Comparison of ENCODE assay signal across 26 cellular contexts in the genomic region with DNA sequence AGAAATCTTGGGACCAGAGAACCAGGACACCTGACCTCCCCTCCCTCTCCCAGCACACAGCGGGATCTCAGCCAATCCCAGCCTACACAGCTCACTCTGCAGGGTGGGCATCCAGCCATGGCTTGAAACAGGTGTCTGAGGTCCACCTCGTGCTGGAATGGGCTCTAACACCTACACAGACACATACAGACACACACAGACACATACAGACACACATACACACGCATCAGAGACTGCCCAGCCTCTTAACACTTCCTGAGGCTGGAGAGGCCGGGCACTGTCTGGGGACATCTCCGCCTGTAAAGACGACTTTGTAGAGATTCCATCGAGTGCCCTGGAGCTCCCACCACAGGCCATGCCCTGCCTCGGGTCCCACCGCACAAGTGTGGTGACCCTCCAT. TPM values are rescaled to one million over a fixed set of nuclear protein-coding genes. Genes with fewer than 3 reads are reported as not detected.
DNase-seq lines count a peak whose midpoint lies in the region; ATAC-seq, FAIRE-seq and TF ChIP-seq lines count a peak whose summit lies in the region.
"Had no signal": no experiment of that assay in that cellular context is flagged by ENCODE, and none has a peak within 500 bp of the region (broad histone marks: within the 10 kb centered on the region; RNA-seq: fewer than 3 reads in every experiment).

No MANE protein-coding gene starts in this region.

- ATAC-seq in Right ventricle myocardium inferior = no peak
- ATAC-seq in HG02678 (IDR thresholded peaks at IDR 0.05; ENCODE audit: unreplicated experiment) = no peak
- ATAC-seq: GM23338, HCT116 had no signal

- H3K23me2 ChIP-seq in H1 (ENCODE audit: low read depth, low read length) = peaks cover 11% of the 10 kb centered on the region; the same call in 1 of the 2 replicates

- H3K4me2 ChIP-seq in H1 (ENCODE audit: insufficient read depth in 1 of 2, low read depth in 2 of 2, low read length in 2 of 2) = no peak overlapping the region
- H3K4me2 ChIP-seq: GM23338, PC-9 had no signal

- peaks cover 0 to 19% (median 13%) of the 10 kb centered on the region in 4 experiments; a peak in 6 of 7 replicates for H3K4me1 ChIP-seq in H1 (replicated peaks in 1 of 4; ENCODE audit: control insufficient read depth in 3 of 4, insufficient read depth in 4 of 4, low read length in 3 of 4)

- no peak for TF ChIP-seq RAD21 in H1 (IDR thresholded peaks at IDR 0.05 in 1 of 2, conservative IDR thresholded peaks at IDR 0.05 in 1 of 2; ENCODE audit: low read depth in 2 of 2, low read length in 2 of 2)

- no peak for TF ChIP-seq POLR2A in H1 (IDR thresholded peaks at IDR 0.05; ENCODE audit: control extremely low read depth in 1 of 2, low read depth in 2 of 2, low read length in 2 of 2)

- no peak for TF ChIP-seq EP300 in H1 (IDR thresholded peaks at IDR 0.05; ENCODE audit: borderline replicate concordance in 1 of 2, low read depth in 2 of 2, low read length in 2 of 2)

- H3K14ac ChIP-seq in H1 (ENCODE audit: insufficient read length) = no peak overlapping the region

- H3K79me2 ChIP-seq in H1 (ENCODE audit: control insufficient read depth in 1 of 2, insufficient read depth in 2 of 2, low read length in 2 of 2) = peaks cover 0 to 15% of the 10 kb centered on the region in 2 experiments; a peak in 1 of 4 replicates

- POLR2A ChIA-PET in H1 (lab: Charles Lee; ENCODE audit: partially characterized antibody) = interaction anchor here (0.6 to 18.1 kb wide), 9 partner anchors 8 to 100 kb away, joined by 3 to 324 read pairs (median 6); partner anchors contain the start of gene ZNHIT2

- no peak overlapping the region for H2BK20ac ChIP-seq in H1 (ENCODE audit: low read length)

- FAIRE-seq in H1 (lab: Jason Lieb, UNC) = no peak
- FAIRE-seq: GM18507 had no signal

- H2BK5ac ChIP-seq in H1 (ENCODE audit: low read depth, low read length) = no peak overlapping the region; the same call in 1 of the 2 replicates

- no peak overlapping the region for H4K8ac ChIP-seq in H1 (ENCODE audit: extremely low read depth, insufficient read depth, low read length)

- 93% methylated on average over 9 of the region's 9 CpGs; no CpG with 5 or more reads in 1 of the 2 experiments for WGBS in H1 (ENCODE audit: extremely low coverage in 1 of 2, insufficient coverage in 1 of 2, insufficient read length in 1 of 2, insufficient replicate concordance in 2 of 2, low coverage in 1 of 2, low lambda C conversion rate in 2 of 2, missing lambda C conversion rate in 1 of 2), 2 experiments

- no peak overlapping the region; the same call in 1 of the 2 replicates for H2BK15ac ChIP-seq in H1 (ENCODE audit: low read length)

- H3K4me3 ChIP-seq in H1 (ENCODE audit: extremely low read depth in 1 of 4, insufficient read depth in 2 of 4, low read depth in 3 of 4, low read length in 4 of 4) = no peak overlapping the region
- H3K4me3 ChIP-seq: GM23338, MG63, PC-9, SJCRH30 had no signal

- H3K36me3 ChIP-seq in H1 (ENCODE audit: control insufficient read depth in 2 of 4, insufficient read depth in 4 of 4, low read length in 3 of 4) = peaks cover 0 to 5% (median 2%) of the 10 kb centered on the region in 4 experiments; a peak in 2 of 8 replicates
- H3K36me3 ChIP-seq: MG63, SJCRH30 had no signal

- H3K56ac ChIP-seq in H1 (replicated peaks; ENCODE audit: insufficient read length, low read depth, low read length) = no peak overlapping the region

- H4K5ac ChIP-seq in H1 (ENCODE audit: insufficient read length, low read depth, low read length) = no peak overlapping the region

- intact Hi-C loops in cardiac septum (cut with DNase I) (no loop called here), Right ventricle myocardium inferior (cut with DNase I) (no loop called here), posterior vena cava (cut with DNase I) (no loop called here)

- no peak overlapping the region for H2BK120ac ChIP-seq in H1 (replicated peaks; ENCODE audit: low read depth, low read length)

- TF ChIP-seq CTCF in H1 (IDR thresholded peaks at IDR 0.05; ENCODE audit: control extremely low read depth in 1 of 3, insufficient read depth in 1 of 3, low read depth in 1 of 3, low read length in 3 of 3) = no peak

- H3K18ac ChIP-seq in H1 (ENCODE audit: extremely low read depth, low read length) = no peak overlapping the region

- H3K27me3 ChIP-seq in H1 (replicated peaks in 1 of 4; ENCODE audit: control insufficient read depth in 3 of 4, extremely low read depth in 1 of 4, insufficient read depth in 3 of 4, low read length in 3 of 4) = no peaks in the 10 kb centered on the region
- H3K27me3 ChIP-seq: MG63, SJCRH30 had no signal

- H3K9ac ChIP-seq in H1 (replicated peaks in 1 of 4; ENCODE audit: extremely low read depth in 1 of 4, low read depth in 3 of 4, low read length in 3 of 4) = no peak overlapping the region

- H3K4ac ChIP-seq in H1 (replicated peaks; ENCODE audit: insufficient read length, low read depth, low read length) = no peak overlapping the region

- peaks cover 4% of the 10 kb centered on the region for H3K79me1 ChIP-seq in H1 (ENCODE audit: low read depth, low read length)

- H3K9me3 ChIP-seq in H1 (ENCODE audit: insufficient read depth in 2 of 2, low read depth in 1 of 2, low read length in 1 of 2) = no peaks in the 10 kb centered on the region
- H3K9me3 ChIP-seq: MG63, SJCRH30 had no signal

- no peak overlapping the region for H3K23ac ChIP-seq in H1 (ENCODE audit: insufficient read length)

- no peak overlapping the region for H4K91ac ChIP-seq in H1 (replicated peaks; ENCODE audit: insufficient read length, low read length)

- H2BK12ac ChIP-seq in H1 (ENCODE audit: low read depth, low read length) = no peak overlapping the region

- H3K27ac ChIP-seq in H1 (ENCODE audit: low read depth, low read length) = no peak overlapping the region; the same call in 1 of the 2 replicates
- H3K27ac ChIP-seq: PC-9, SJCRH30 had no signal

- peaks cover 0 to 3% of the 10 kb centered on the region in 2 experiments for H4K20me1 ChIP-seq in H1 (replicated peaks in 1 of 2; ENCODE audit: control insufficient read depth in 1 of 2, insufficient read depth in 2 of 2, low read length in 2 of 2)

- no peak overlapping the region for H2AFZ ChIP-seq in H1 (ENCODE audit: low read length)
- H2AFZ ChIP-seq: GM23338, PC-9 had no signal

- DNase-seq in cardiac septum (ENCODE audit: low spot score) (peak; percentile 44), Right ventricle myocardium inferior (ENCODE audit: missing footprints) (no peak), H1 (ENCODE audit: low read depth in 1 of 2, low spot score in 2 of 2) (no peak), posterior vena cava (ENCODE audit: low spot score) (peak; percentile 67), SIG-M5 treated with dmso at 0.1 percent for 504 hours (lab: John Stamatoyannopoulos, UW; ENCODE audit: unreplicated experiment) (no peak)
- no peak for DNase-seq in activated T-cell treated with anti-CD3 and anti-CD28 coated beads, Interleukin-2, amount 50 U/mL, for 48 hours
- DNase-seq: AML-193; C1 segment of cervical spinal cord; Calu3; CD8-positive, alpha-beta memory T cell; DMS153; Kasumi-1; MG63; NCI-H1417 treated with DMSO at 0.1 percent for 48 hours; NCI-H1930; NCI-H2227 treated with DMSO at 0.1 percent for 48 hours; NCI-H510A; NCI-H748 treated with DMSO at 0.1 percent for 48 hours; PC-9; SJCRH30 had no signal

- CTCF ChIA-PET in H1 (lab: Charles Lee; ENCODE audit: partially characterized antibody) = interaction anchor here (0.6 to 15.4 kb wide), 8 partner anchors 9 to 297 kb away, joined by 3 to 258 read pairs (median 4); a partner anchor contains a TSS

- peak overlapping the region; percentile 3; the same call in 1 of the 2 replicates for H2AK5ac ChIP-seq in H1 (ENCODE audit: low read depth, low read length)

TF ChIP-seq in H1, 55 proteins besides CTCF, POLR2A, EP300 and RAD21 (continues in another document):
- no peak for TF ChIP-seq MAX (IDR thresholded peaks at IDR 0.05)

RNA-seq across cellular contexts. Expression of gene CAPN1, which starts 36.7 kb away (rescaled TPM):
- total RNA-seq in cardiac septum (89.6 TPM), Right ventricle myocardium inferior (82.9 TPM), posterior vena cava (100 to 1,000 TPM; 142 to 144 TPM)
- 194 and 200 TPM in 2 replicates for total RNA-seq in H1 (2021; fragmentation: NEBNext Ultra II Directional; extraction: Animal tissue kit (Norgen Biotek cat#: 25700))
- polyA plus RNA-seq in H1 (2011; rRNA removed) = 233 and 337 TPM in 2 replicates
- 139 TPM for polyA plus RNA-seq in H1 (2011; cell fraction: cytosol; rRNA removed)
- polyA plus RNA-seq in H1 (2011; cell fraction: nucleus; rRNA removed) = 393 TPM
- 100.0 to 149 TPM (median 144 TPM) in 4 replicates for polyA plus RNA-seq in H1 (2012, experiment 1 of 2)
- polyA plus RNA-seq in H1 (2012, experiment 2 of 2) = 187 TPM
- 112 TPM for polyA plus RNA-seq in H1 (2013, experiment 1 of 2)
- 99.2 TPM for polyA plus RNA-seq in H1 (2013, experiment 2 of 2)
- polyA minus RNA-seq in H1 (2011; rRNA and poly(A)+ RNA removed) = 147 and 176 TPM in 2 replicates
- polyA minus RNA-seq in H1 (2011; cell fraction: cytosol; rRNA and poly(A)+ RNA removed) = 96.6 TPM
- 108 TPM for polyA minus RNA-seq in H1 (2011; cell fraction: nucleus; rRNA and poly(A)+ RNA removed)

RNA-seq across cellular contexts. Expression of gene POLA2, which starts 43.3 kb away (rescaled TPM):
- 3.5 TPM for total RNA-seq in cardiac septum
- 2.9 TPM for total RNA-seq in Right ventricle myocardium inferior
- total RNA-seq in H1 (2021; fragmentation: NEBNext Ultra II Directional; extraction: Animal tissue kit (Norgen Biotek cat#: 25700)) = 31.2 and 34.6 TPM in 2 replicates
- 48.1 and 55.9 TPM in 2 replicates for polyA plus RNA-seq in H1 (2011; rRNA removed)
- polyA plus RNA-seq in H1 (2011; cell fraction: cytosol; rRNA removed) = 49.0 TPM
- 52.8 TPM for polyA plus RNA-seq in H1 (2011; cell fraction: nucleus; rRNA removed)
- 28.2 to 35.6 TPM (median 32.2 TPM) in 4 replicates for polyA plus RNA-seq in H1 (2012, experiment 1 of 2)
- polyA plus RNA-seq in H1 (2012, experiment 2 of 2) = 17.1 TPM
- 13.1 TPM for polyA plus RNA-seq in H1 (2013, experiment 1 of 2)
- 10.8 TPM for polyA plus RNA-seq in H1 (2013, experiment 2 of 2)
- 95.6 and 117 TPM in 2 replicates for polyA minus RNA-seq in H1 (2011; rRNA and poly(A)+ RNA removed)
- polyA minus RNA-seq in H1 (2011; cell fraction: cytosol; rRNA and poly(A)+ RNA removed) = 36.3 TPM
- polyA minus RNA-seq in H1 (2011; cell fraction: nucleus; rRNA and poly(A)+ RNA removed) = 67.8 TPM
- 1 to 10 TPM; 6.0 to 6.1 TPM for total RNA-seq in posterior vena cava

RNA-seq across cellular contexts. Expression of gene SPDYC, which starts 48.4 kb away (rescaled TPM):
- not detected for total RNA-seq in cardiac septum
- total RNA-seq in Right ventricle myocardium inferior = not detected
- total RNA-seq in H1 (2021; fragmentation: NEBNext Ultra II Directional; extraction: Animal tissue kit (Norgen Biotek cat#: 25700)) = not detected in 2 replicates
- 0.15 and 0.31 TPM in 2 replicates for polyA plus RNA-seq in H1 (2011; rRNA removed)
- 0.16 TPM for polyA plus RNA-seq in H1 (2011; cell fraction: cytosol; rRNA removed)
- polyA plus RNA-seq in H1 (2011; cell fraction: nucleus; rRNA removed) = 0.16 TPM
- polyA plus RNA-seq in H1 (2012, experiment 1 of 2) = 0.29 TPM in 1 of 4 replicates, not detected in the others
- not detected for polyA plus RNA-seq in H1 (2012, experiment 2 of 2)
- 0.10 TPM for polyA plus RNA-seq in H1 (2013, experiment 1 of 2)
- polyA plus RNA-seq in H1 (2013, experiment 2 of 2) = 0.17 TPM
- polyA minus RNA-seq in H1 (2011; rRNA and poly(A)+ RNA removed) = not detected in 2 replicates
- polyA minus RNA-seq in H1 (2011; cell fraction: cytosol; rRNA and poly(A)+ RNA removed) = not detected
- not detected for polyA minus RNA-seq in H1 (2011; cell fraction: nucleus; rRNA and poly(A)+ RNA removed)
- not detected for total RNA-seq in posterior vena cava
- total RNA-seq: A172; Calu3; CD8-positive, alpha-beta memory T cell; GM23338; PC-9 had no signal
- polyA plus RNA-seq: AG04450; CD8-positive, alpha-beta memory T cell had no signal

Comparison
In these comparisons a context has a peak if more than half of its experiments do, and no peak if none do; other contexts are left out.
1. DNase-seq: peak in cardiac septum (single experiment) and posterior vena cava (single experiment); none in Right ventricle myocardium inferior (single experiment), H1 (0 of 2), activated T-cell treated with anti-CD3 and anti-CD28 coated beads, Interleukin-2, amount 50 U/mL, for 48 hours (0 of 2) and SIG-M5 treated with dmso at 0.1 percent for 504 hours (single experiment).